8 cellular contexts compared by ENCODE assay signal in genomic region chr17:43779145-43780125, GRCh38. TPM values are rescaled to one million over a fixed set of nuclear protein-coding genes. Genes with fewer than 3 reads are reported as not detected.
DNase-seq lines count a peak whose midpoint lies in the region; ATAC-seq and TF ChIP-seq lines count a peak whose summit lies in the region.

No MANE protein-coding gene starts in this region.

- peaks cover 15% of the 10 kb centered on the region for H3K4me1 Mint-ChIP-seq in neural crest cell

- H3K27ac Mint-ChIP-seq in neural crest cell (ENCODE audit: unreplicated experiment): peak overlapping the region; percentile 22

- H3K27me3 Mint-ChIP-seq in neural crest cell (ENCODE audit: low read depth): peaks cover 24% of the 10 kb centered on the region

- TF ChIP-seq POLR2A in erythroblast (IDR thresholded peaks at IDR 0.05; ENCODE audit: low read length): no peak

- peak overlapping the region; percentile 87 for H3K4me3 Mint-ChIP-seq in neural crest cell

- peak; percentile 35 for DNase-seq in DMS 273 treated with DMSO at 0.1 percent for 48 hours (lab: John Stamatoyannopoulos, UW)
- DNase-seq in SKM-1 (lab: John Stamatoyannopoulos, UW; ENCODE audit: unreplicated experiment): peak; percentile 40
- no peak for DNase-seq in epithelial cell of prostate (ENCODE audit: low read depth, low spot score)
- no peak for DNase-seq in neural crest cell (ENCODE audit: low read depth, low spot score)
- no peak for DNase-seq in cortex of kidney (lab: John Stamatoyannopoulos, UW)
- no peak for DNase-seq in glomerular visceral epithelial cell (ENCODE audit: extremely low spot score)
- DNase-seq in erythroblast (lab: John Stamatoyannopoulos, UW): no peak

- H3K9me3 Mint-ChIP-seq in neural crest cell: no peaks in the 10 kb centered on the region

- ATAC-seq in HG03175 (IDR thresholded peaks at IDR 0.05; ENCODE audit: unreplicated experiment): peak; percentile 9

- H3K36me3 Mint-ChIP-seq in neural crest cell (ENCODE audit: low read depth): no peaks in the 10 kb centered on the region

- peak overlapping the region; percentile 86 for H3K27ac ChIP-seq in epithelial cell of prostate

- no peak for TF ChIP-seq CTCF in neural crest cell (conservative IDR thresholded peaks at IDR 0.05)

RNA-seq across cellular contexts. Expression of gene DUSP3, which starts 0.7 kb away (rescaled TPM):
- 33.3 and 33.8 TPM in 2 replicates for total RNA-seq in neural crest cell

RNA-seq across cellular contexts. Expression of gene CFAP97D1, which starts 0.8 kb away (rescaled TPM):
- not detected in 2 replicates for total RNA-seq in neural crest cell

RNA-seq across cellular contexts. Expression of gene SOST, which starts 20.8 kb away (rescaled TPM):
- total RNA-seq in neural crest cell: not detected in 2 replicates

RNA-seq across cellular contexts. Expression of gene MPP3, which starts 53.5 kb away (rescaled TPM):
- 13.8 and 14.4 TPM in 2 replicates for total RNA-seq in neural crest cell

Comparison
In these comparisons a context has a peak if more than half of its experiments do, and no peak if none do; other contexts are left out.
1. DNase-seq: peak in DMS 273 treated with DMSO at 0.1 percent for 48 hours (single experiment) and SKM-1 (single experiment); none in epithelial cell of prostate (single experiment), neural crest cell (single experiment), cortex of kidney (single experiment), glomerular visceral epithelial cell (single experiment) and erythroblast (0 of 2).